9 cellular contexts compared by ENCODE assay signal in genomic region chr11:125110506-125110905, GRCh38. TPM values are rescaled to one million over a fixed set of nuclear protein-coding genes. Genes with fewer than 3 reads are reported as not detected.
A peak's percentile ranks its signal among the peaks of the same experiment; 100 is the strongest.
DNase-seq lines count a peak whose midpoint lies in the region; ATAC-seq, FAIRE-seq and TF ChIP-seq lines count a peak whose summit lies in the region.
"Had no signal": no experiment of that assay in that cellular context is flagged by ENCODE, and none has a peak within 500 bp of the region (broad histone marks: within the 10 kb centered on the region; RNA-seq: fewer than 3 reads in every experiment).

No MANE protein-coding gene starts in this region.

- peaks cover 11% of the 10 kb centered on the region; the same call in 1 of the 2 replicates for H3K79me2 ChIP-seq in OCI-LY7 (ENCODE audit: insufficient read depth, low read depth, low read length)

- no peaks in the 10 kb centered on the region for H4K20me1 ChIP-seq in OCI-LY7 (ENCODE audit: insufficient read depth, low read length)

- H3K36me3 Mint-ChIP-seq in endothelial cell (ENCODE audit: low read depth, unreplicated experiment) = no peaks in the 10 kb centered on the region

- intact Hi-C loops in OCI-LY7 (cut with micrococcal nuclease; ENCODE audit: unreplicated experiment) = loop anchor here (5.0 kb wide), 2 partner anchors 38 to 313 kb away; no protein-coding TSS in a partner anchor

- peaks cover 15% of the 10 kb centered on the region for H3K4me1 Mint-ChIP-seq in endothelial cell (ENCODE audit: unreplicated experiment)

- H3K4me1 ChIP-seq in OCI-LY7 (ENCODE audit: insufficient read depth, low read length, poor library complexity, severe bottlenecking) = peaks cover 17% of the 10 kb centered on the region

- TF ChIP-seq CTCF in OCI-LY7 (conservative IDR thresholded peaks at IDR 0.05; ENCODE audit: low read length) (no peak), endothelial cell (IDR thresholded peaks at IDR 0.05; ENCODE audit: unreplicated experiment) (no peak), retinal pigment epithelial cell (conservative IDR thresholded peaks at IDR 0.05; ENCODE audit: low read depth, low read length) (no peak)

- CTCF ChIA-PET in OCI-LY7 (lab: Charles Lee; ENCODE audit: unreplicated experiment) = no interaction called here

- H3K27ac ChIP-seq in OCI-LY7 (ENCODE audit: low read depth, low read length, poor library complexity, severe bottlenecking) = no peak overlapping the region

- no peaks in the 10 kb centered on the region for H3K9me3 Mint-ChIP-seq in endothelial cell (ENCODE audit: unreplicated experiment)

- H3K4me3 ChIP-seq in OCI-LY7 (ENCODE audit: low read depth, low read length, poor library complexity, severe bottlenecking) (peak overlapping the region; percentile 89), retinal pigment epithelial cell (ENCODE audit: low read length) (peak overlapping the region; percentile 94)

- no peak for FAIRE-seq in GM19239 (lab: Jason Lieb, UNC)
- FAIRE-seq: A204.1 had no signal

- H2AFZ ChIP-seq in OCI-LY7 (ENCODE audit: low read length) = no peak overlapping the region; the same call in 1 of the 2 replicates

- peaks cover 2% of the 10 kb centered on the region for H3K27me3 Mint-ChIP-seq in endothelial cell (ENCODE audit: unreplicated experiment)

- H3K9me3 ChIP-seq in OCI-LY7 (ENCODE audit: low read length) = peaks cover 12% of the 10 kb centered on the region; the same call in 1 of the 2 replicates

- H3K36me3 ChIP-seq in OCI-LY7 (ENCODE audit: insufficient read depth, low read length) = peaks cover 5% of the 10 kb centered on the region; the same call in 1 of the 2 replicates

- H3K27ac Mint-ChIP-seq in endothelial cell (ENCODE audit: unreplicated experiment) = no peak overlapping the region

- POLR2A ChIA-PET in OCI-LY7 (lab: Charles Lee) = interaction anchor here (0.5 to 2.4 kb wide), 14 partner anchors 11 to 1336 kb away, joined by 3 to 15 read pairs (median 5); partner anchors contain the start of gene SRPRA

- DNase-seq in DMS 273 (lab: John Stamatoyannopoulos, UW; ENCODE audit: unreplicated experiment) = peak; percentile 4
- DNase-seq in DMS 273 treated with DMSO at 0.1 percent for 48 hours (lab: John Stamatoyannopoulos, UW) = no peak
- DNase-seq in OCI-LY7 (ENCODE audit: low spot score) = peak; percentile 16
- no peak for DNase-seq in endothelial cell (ENCODE audit: low spot score)
- no peak for DNase-seq in retinal pigment epithelial cell (ENCODE audit: low read depth)
- DNase-seq in GM19239 (ENCODE audit: insufficient read length, low spot score) = no peak

- no peak for ATAC-seq in GM19328 (IDR thresholded peaks at IDR 0.05; ENCODE audit: unreplicated experiment)
- no peak for ATAC-seq in HG03045 (IDR thresholded peaks at IDR 0.05; ENCODE audit: unreplicated experiment)

- H3K4me3 Mint-ChIP-seq in endothelial cell (ENCODE audit: unreplicated experiment) = peak overlapping the region; percentile 100

- H3K4me2 ChIP-seq in OCI-LY7 (ENCODE audit: low read length) = peak overlapping the region; percentile 97

- BruUV-seq in OCI-LY7 (replicated peaks; lab: Mats Ljungman, UMichigan) = no TSS peak

- no peaks in the 10 kb centered on the region for H3K9me2 ChIP-seq in OCI-LY7 (ENCODE audit: insufficient read depth, low read length)

RNA-seq across cellular contexts. Expression of gene TMEM218, which starts 0.9 kb away (rescaled TPM):
- 19.6 and 28.1 TPM in 2 replicates for total RNA-seq in OCI-LY7 (2014; rRNA removed; shearing (Covaris generic))
- total RNA-seq in OCI-LY7 (2022) = 24.4 and 25.4 TPM in 2 replicates
- 11.4 TPM for total RNA-seq in endothelial cell (ENCODE audit: unreplicated experiment)

RNA-seq across cellular contexts. Expression of gene SLC37A2, which starts 47.4 kb away (rescaled TPM):
- 0.57 and 0.82 TPM in 2 replicates for total RNA-seq in OCI-LY7 (2014; rRNA removed; shearing (Covaris generic))
- total RNA-seq in OCI-LY7 (2022) = 0.72 and 0.93 TPM in 2 replicates
- 0.49 TPM for total RNA-seq in endothelial cell (ENCODE audit: unreplicated experiment)

RNA-seq across cellular contexts. Expression of gene PKNOX2, which starts 54.0 kb away (rescaled TPM):
- total RNA-seq in OCI-LY7 (2014; rRNA removed; shearing (Covaris generic)) = not detected in 2 replicates
- not detected in 2 replicates for total RNA-seq in OCI-LY7 (2022)
- 41.8 TPM for total RNA-seq in endothelial cell (ENCODE audit: unreplicated experiment)

Comparison
In these comparisons a context has a peak if more than half of its experiments do, and no peak if none do; other contexts are left out.
1. DNase-seq: peak in DMS 273 (single experiment) and OCI-LY7 (single experiment); none in DMS 273 treated with DMSO at 0.1 percent for 48 hours (single experiment), endothelial cell (single experiment), retinal pigment epithelial cell (single experiment) and GM19239 (single experiment).
2. RNA of gene PKNOX2, which starts 54.0 kb away (total RNA-seq): 41.8 TPM in endothelial cell (single experiment); not detected in OCI-LY7; every median in the first group is over 10 times any median in the second.